ENCODE assay signal across 17 cellular contexts in genomic region chr4:24273148-24273547, GRCh38.
DNase-seq lines count a peak whose midpoint lies in the region; ATAC-seq and TF ChIP-seq lines count a peak whose summit lies in the region.
"Had no signal": no experiment of that assay in that cellular context is flagged by ENCODE, and none has a peak within 500 bp of the region (broad histone marks: within the 10 kb centered on the region; RNA-seq: fewer than 3 reads in every experiment).

No MANE protein-coding gene starts in this region.

- ATAC-seq in GM23338: no peak

- CTCF ChIA-PET in RWPE1 (lab: Yijun Ruan, JAX): no interaction called here

- H3K79me2 ChIP-seq in GM23338 (replicated peaks; ENCODE audit: insufficient read depth): no peaks in the 10 kb centered on the region

- no peak overlapping the region for H3K27ac ChIP-seq in GM23338 (ENCODE audit: low read depth)
- no peak overlapping the region for H3K27ac ChIP-seq in RWPE1
- H3K27ac ChIP-seq in epithelial cell of prostate: peak overlapping the region; percentile 75
- H3K27ac ChIP-seq: PC-9 had no signal

- POLR2A ChIA-PET in RWPE1 (lab: Yijun Ruan, JAX; ENCODE audit: low non-redundant PET): no interaction called here

- H3K27me3 ChIP-seq in GM23338 (ENCODE audit: insufficient read depth) (no peaks in the 10 kb centered on the region), neuron (ENCODE audit: insufficient read depth, low read length) (no peaks in the 10 kb centered on the region)

- H3K27ac Mint-ChIP-seq in GM23338: 0 out of 2 replicates have a peak overlapping the region, but pooled peaks have one; percentile 54
- H3K27ac Mint-ChIP-seq: HFFc6 had no signal

- peak overlapping the region; percentile 11; the same call in 1 of the 2 replicates for H3K4me2 ChIP-seq in GM23338
- H3K4me2 ChIP-seq: PC-9 had no signal

- no peak for TF ChIP-seq CTCF in GM23338 (conservative IDR thresholded peaks at IDR 0.05; ENCODE audit: low read depth in 2 of 2)
- TF ChIP-seq CTCF in RWPE1 (conservative IDR thresholded peaks at IDR 0.05; ENCODE audit: low read depth): no peak

- H3F3A ChIP-seq in GM23338 (replicated peaks; ENCODE audit: low read depth): no peaks in the 10 kb centered on the region

- H3K36me3 ChIP-seq in GM23338 (ENCODE audit: insufficient read depth) (no peaks in the 10 kb centered on the region), neuron (ENCODE audit: insufficient read depth, low read length) (no peaks in the 10 kb centered on the region)
- H3K36me3 ChIP-seq: HAP-1 had no signal

- H3K9me3 ChIP-seq in neuron (ENCODE audit: low read length): no peaks in the 10 kb centered on the region
- H3K9me3 ChIP-seq: HAP-1 had no signal

- H4K20me1 ChIP-seq in GM23338 (replicated peaks; ENCODE audit: insufficient read depth): no peaks in the 10 kb centered on the region

- H3K4me1 Mint-ChIP-seq in GM23338: peaks cover 4% of the 10 kb centered on the region; the same call in 2 of the 3 replicates

- DNase-seq in GM23338 (ENCODE audit: low spot score): no peak
- DNase-seq in RWPE1 (ENCODE audit: low spot score): peak; percentile 41
- peak; percentile 40 for DNase-seq in epithelial cell of prostate (ENCODE audit: low read depth, low spot score)
- DNase-seq in cerebellar nuclear complex (lab: John Stamatoyannopoulos, UW): no peak
- no peak for DNase-seq in DMS153 (lab: John Stamatoyannopoulos, UW)
- no peak for DNase-seq in COR-L47 (lab: John Stamatoyannopoulos, UW)
- DNase-seq: DMS53, HFFc6, NCI-H1092 treated with DMSO at 0.1 percent for 48 hours, NCI-H1436 treated with DMSO at 0.1 percent for 48 hours, NCI-H187 treated with DMSO at 0.1 percent for 48 hours, NCI-H446 treated with DMSO at 0.1 percent for 48 hours, NCI-H526, PC-9, SHP77 had no signal

- no peaks in the 10 kb centered on the region for H3K27me3 Mint-ChIP-seq in GM23338 (ENCODE audit: insufficient read depth, low read depth, poor library complexity)

- H3K4me1 ChIP-seq in GM23338 (ENCODE audit: insufficient read depth): peaks cover 8% of the 10 kb centered on the region; the same call in 1 of the 2 replicates
- peaks cover 7% of the 10 kb centered on the region for H3K4me1 ChIP-seq in neuron (ENCODE audit: insufficient read depth, low read length)
- H3K4me1 ChIP-seq: HAP-1 had no signal

- no peaks in the 10 kb centered on the region for H3K36me3 Mint-ChIP-seq in GM23338 (ENCODE audit: low read depth)

- no peak overlapping the region for H3K4me3 Mint-ChIP-seq in GM23338
- H3K4me3 Mint-ChIP-seq: HFFc6 had no signal

- peaks cover 6% of the 10 kb centered on the region; the same call in 1 of the 2 replicates for H3K9me2 ChIP-seq in GM23338 (ENCODE audit: insufficient read depth)

- H3K9me3 Mint-ChIP-seq in GM23338: no peaks in the 10 kb centered on the region

- H2AFZ ChIP-seq in GM23338 (peak overlapping the region; percentile 45; the same call in 1 of the 2 replicates), neuron (ENCODE audit: low read depth, low read length) (peak overlapping the region; percentile 82)
- H2AFZ ChIP-seq: PC-9 had no signal

- H3K4me3 ChIP-seq in GM23338 (no peak overlapping the region), neuron (ENCODE audit: low read length) (no peak overlapping the region)
- H3K4me3 ChIP-seq: HAP-1, PC-9 had no signal

TF ChIP-seq in GM23338, 12 proteins besides CTCF, POLR2A, EP300 and RAD21 (continues in another document):
- TF ChIP-seq NANOG (IDR thresholded peaks at IDR 0.05; ENCODE audit: borderline replicate concordance) (no peak), ETS1 (IDR thresholded peaks at IDR 0.05) (no peak), EZH2 (IDR thresholded peaks at IDR 0.05; ENCODE audit: low read depth, unreplicated experiment) (no peak), REST (IDR thresholded peaks at IDR 0.05; ENCODE audit: unreplicated experiment) (no peak), POLR2AphosphoS5 (IDR thresholded peaks at IDR 0.05; ENCODE audit: low read depth) (no peak), STAT1 (IDR thresholded peaks at IDR 0.05; ENCODE audit: unreplicated experiment) (no peak)

Comparison
In these comparisons a context has a peak if more than half of its experiments do, and no peak if none do; other contexts are left out.
1. DNase-seq: peak in RWPE1 (single experiment) and epithelial cell of prostate (single experiment); none in GM23338 (single experiment), cerebellar nuclear complex (0 of 2), DMS153 (single experiment) and COR-L47 (single experiment).